In genomic region chr11:70066628-70067027, GRCh38 we compare ENCODE assay signal across 20 cellular contexts. TPM values are rescaled to one million over a fixed set of nuclear protein-coding genes. Genes with fewer than 3 reads are reported as not detected.
"Had no signal": no experiment of that assay in that cellular context is flagged by ENCODE, and none has a peak within 500 bp of the region (broad histone marks: within the 10 kb centered on the region; RNA-seq: fewer than 3 reads in every experiment).

No MANE protein-coding gene starts in this region.

- H3K4me3 ChIP-seq: gastrocnemius medialis, heart right ventricle, lung, ovary, thoracic aorta had no signal

- DNase-seq: activated CD4-positive, alpha-beta T cell treated with anti-CD3 and anti-CD28 coated beads, Interleukin-2, amount 50 U/mL, for 48 hours; activated naive CD4-positive, alpha-beta T cell; activated T-cell treated with anti-CD3 and anti-CD28 coated beads, Interleukin-2, amount 50 U/mL, for 72 hours; anterior cingulate cortex; brain microvascular endothelial cell; effector memory CD8-positive, alpha-beta T cell; gastrocnemius medialis; heart right ventricle; left cardiac atrium; midbrain; ovary; stimulated activated CD4-positive, alpha-beta T cell treated with anti-CD3 and anti-CD28 coated beads, Interleukin-2, amount 100 ng/mL, for 24 hours; WERI-Rb-1 had no signal

- H3K9me3 ChIP-seq: gastrocnemius medialis, heart right ventricle, ovary, thoracic aorta had no signal

- H3K27ac Mint-ChIP-seq: activated T-cell treated with anti-CD3 and anti-CD28 coated beads, Interleukin-2, amount 50 U/mL, for 72 hours; dendritic cell treated with granulocyte-macrophage colony-stimulating factor and Interleukin-4, amounts not matched to agents 40 ng/mL and 50 ng/mL, for 4 days; effector memory CD8-positive, alpha-beta T cell; T-helper 1 cell treated with Interleukin-12 subunit alpha and Interleukin-12 subunit beta and Interleukin-4 antibody, amounts not matched to agents 30 μg/mL and 1 μg/mL, for 36 hours had no signal

- H3K27me3 ChIP-seq: ovary had no signal

- ATAC-seq: activated T-cell treated with anti-CD3 and anti-CD28 coated beads, Interleukin-2, amount 50 U/mL, for 72 hours; effector memory CD8-positive, alpha-beta T cell; gastrocnemius medialis; heart right ventricle; left cardiac atrium had no signal

- H3K36me3 ChIP-seq: brain microvascular endothelial cell, gastrocnemius medialis, heart right ventricle, ovary, thoracic aorta, WERI-Rb-1 had no signal

- H3K4me3 Mint-ChIP-seq: activated T-cell treated with anti-CD3 and anti-CD28 coated beads, Interleukin-2, amount 50 U/mL, for 72 hours; dendritic cell treated with granulocyte-macrophage colony-stimulating factor and Interleukin-4, amounts not matched to agents 40 ng/mL and 50 ng/mL, for 4 days; effector memory CD8-positive, alpha-beta T cell; T-helper 1 cell treated with Interleukin-12 subunit alpha and Interleukin-12 subunit beta and Interleukin-4 antibody, amounts not matched to agents 30 μg/mL and 1 μg/mL, for 36 hours had no signal

- H3K27ac ChIP-seq: brain microvascular endothelial cell, epithelial cell of prostate, gastrocnemius medialis, heart right ventricle, ovary, thoracic aorta, WERI-Rb-1 had no signal

- H3K4me1 ChIP-seq: gastrocnemius medialis had no signal

- H3K9me3 Mint-ChIP-seq: activated T-cell treated with anti-CD3 and anti-CD28 coated beads, Interleukin-2, amount 50 U/mL, for 72 hours; dendritic cell treated with granulocyte-macrophage colony-stimulating factor and Interleukin-4, amounts not matched to agents 40 ng/mL and 50 ng/mL, for 4 days; effector memory CD8-positive, alpha-beta T cell; T-helper 1 cell treated with Interleukin-12 subunit alpha and Interleukin-12 subunit beta and Interleukin-4 antibody, amounts not matched to agents 30 μg/mL and 1 μg/mL, for 36 hours had no signal

RNA-seq across cellular contexts. Expression of gene ANO1, which starts 11.5 kb away (rescaled TPM):
- total RNA-seq: activated T-cell treated with anti-CD3 and anti-CD28 coated beads, Interleukin-2, amount 50 U/mL, for 72 hours; myocyte had no signal
- polyA plus RNA-seq: neural cell had no signal
